Comparison of ENCODE assay signal across 15 cellular contexts in the genomic region with DNA sequence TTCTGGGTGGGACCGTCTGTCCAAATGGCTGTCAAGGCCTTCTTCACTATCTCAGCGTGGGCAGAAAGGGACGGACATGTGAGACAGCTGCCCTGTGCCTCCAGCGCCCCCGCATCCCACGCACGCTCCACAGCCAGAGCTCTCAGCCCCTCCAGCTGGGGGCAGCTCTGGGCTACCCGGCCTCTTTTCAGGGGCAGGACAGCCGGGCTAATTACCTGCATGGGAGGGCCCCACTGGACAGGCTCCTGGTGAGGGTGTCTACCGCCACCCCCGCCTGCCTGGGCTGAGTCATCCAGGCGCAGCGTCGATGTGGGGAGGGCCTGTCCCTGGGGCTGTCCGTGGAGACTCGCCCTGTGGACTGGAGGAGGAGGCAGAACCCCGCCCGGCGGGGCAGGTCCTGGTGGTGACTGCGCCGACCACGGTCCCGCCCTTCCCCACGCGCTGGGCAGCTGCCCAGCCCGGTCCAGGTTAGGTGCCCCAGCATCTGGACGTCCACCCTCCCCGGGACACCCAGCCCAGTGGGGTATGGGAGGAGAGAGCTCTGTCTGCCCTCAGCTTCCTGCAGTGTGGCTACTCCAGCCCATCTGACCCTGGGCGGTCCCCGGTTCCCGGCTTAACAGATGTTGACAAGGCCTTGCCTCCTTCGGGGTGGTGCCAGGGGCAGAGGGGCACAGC. TPM values are rescaled to one million over a fixed set of nuclear protein-coding genes. Genes with fewer than 3 reads are reported as not detected.
DNase-seq lines count a peak whose midpoint lies in the region; ATAC-seq and TF ChIP-seq lines count a peak whose summit lies in the region.
"Had no signal": no experiment of that assay in that cellular context is flagged by ENCODE, and none has a peak within 500 bp of the region (broad histone marks: within the 10 kb centered on the region; RNA-seq: fewer than 3 reads in every experiment).

No MANE protein-coding gene starts in this region.

- peaks cover 8% of the 10 kb centered on the region for H3K4me1 Mint-ChIP-seq in endothelial cell (ENCODE audit: unreplicated experiment)

- H2BK12ac ChIP-seq in mesenchymal stem cell (ENCODE audit: low read length in 2 of 2): no peak overlapping the region

- H2BK15ac ChIP-seq in mesenchymal stem cell (ENCODE audit: low read depth, poor library complexity, severe bottlenecking): no peak overlapping the region

- H2BK120ac ChIP-seq in mesenchymal stem cell (ENCODE audit: low read depth, low read length): no peak overlapping the region

- ATAC-seq in GM21367 (IDR thresholded peaks at IDR 0.05; ENCODE audit: unreplicated experiment) (no peak), GM19023 (IDR thresholded peaks at IDR 0.05; ENCODE audit: unreplicated experiment) (no peak)

- H2BK5ac ChIP-seq in mesenchymal stem cell (ENCODE audit: low read depth, low read length, poor library complexity, severe bottlenecking): no peak overlapping the region

- H3K36me3 Mint-ChIP-seq in endothelial cell (ENCODE audit: low read depth, unreplicated experiment): no peaks in the 10 kb centered on the region
- H3K36me3 Mint-ChIP-seq: activated naive CD8-positive, alpha-beta T cell; neural progenitor cell had no signal

- no peak overlapping the region for H2AK5ac ChIP-seq in mesenchymal stem cell (ENCODE audit: low read length, severe bottlenecking)

- no peak overlapping the region for H3K4ac ChIP-seq in mesenchymal stem cell (ENCODE audit: low read depth in 1 of 2, low read length in 2 of 2)

- H3K14ac ChIP-seq in mesenchymal stem cell (ENCODE audit: low read length in 2 of 2): no peak overlapping the region

- peak; percentile 35; the same call in 1 of the 2 replicates for TF ChIP-seq EP300 in Ishikawa (IDR thresholded peaks at IDR 0.05; ENCODE audit: borderline replicate concordance)

- H3K23ac ChIP-seq in mesenchymal stem cell (ENCODE audit: low read length in 2 of 2): no peak overlapping the region

- peak overlapping the region in 5 of 11 experiments; percentile 1 to 43 (median 18); a peak in 6 of 22 replicates for H3K27ac ChIP-seq in BLaER1 treated with 17β-estradiol and CSF1 and Interleukin-3, amounts not matched to agents 10 nM and 100 nM
- H3K27ac ChIP-seq in colonic mucosa: no peak overlapping the region
- H3K27ac ChIP-seq in mesenchymal stem cell (ENCODE audit: low read length, poor library complexity, severe bottlenecking): no peak overlapping the region
- H3K27ac ChIP-seq: neural progenitor cell, SK-N-MC had no signal

- peaks cover 48 to 55% (median 53%) of the 10 kb centered on the region in 11 experiments for H3K27me3 ChIP-seq in BLaER1 treated with 17β-estradiol and CSF1 and Interleukin-3, amounts not matched to agents 10 nM and 100 nM
- peaks cover 8% of the 10 kb centered on the region for H3K27me3 ChIP-seq in colonic mucosa
- peaks cover 3 to 16% of the 10 kb centered on the region in 2 experiments for H3K27me3 ChIP-seq in mesenchymal stem cell (ENCODE audit: control insufficient read depth in 1 of 2, insufficient read depth in 1 of 2, low read length in 2 of 2)

- no peaks in the 10 kb centered on the region for H3K79me1 ChIP-seq in mesenchymal stem cell (replicated peaks; ENCODE audit: low read length, poor library complexity, severe bottlenecking)

- peak; percentile 82 for DNase-seq in colonic mucosa
- DNase-seq in mesenchymal stem cell: no peak
- no peak for DNase-seq in NCI-H345 (lab: John Stamatoyannopoulos, UW)
- no peak for DNase-seq in endothelial cell (ENCODE audit: low spot score)
- DNase-seq: effector memory CD4-positive, alpha-beta T cell; GOT3; KBM-7 had no signal

- H3K4me1 ChIP-seq in BLaER1 treated with 17β-estradiol and CSF1 and Interleukin-3, amounts not matched to agents 10 nM and 100 nM: peaks cover 53 to 70% (median 63%) of the 10 kb centered on the region in 10 experiments
- peaks cover 1% of the 10 kb centered on the region for H3K4me1 ChIP-seq in colonic mucosa
- H3K4me1 ChIP-seq in mesenchymal stem cell (ENCODE audit: control insufficient read depth, insufficient read depth, low read depth, low read length): peaks cover 31% of the 10 kb centered on the region

- no peak overlapping the region for H2AFZ ChIP-seq in mesenchymal stem cell (ENCODE audit: low read depth, low read length)
- H2AFZ ChIP-seq: neural progenitor cell had no signal

- intact Hi-C loops in colonic mucosa (cut with DNase I): no loop called here

- H3K36me3 ChIP-seq in BLaER1 treated with 17β-estradiol and CSF1 and Interleukin-3, amounts not matched to agents 10 nM and 100 nM: no peaks in the 10 kb centered on the region
- H3K36me3 ChIP-seq in colonic mucosa: no peaks in the 10 kb centered on the region
- no peaks in the 10 kb centered on the region for H3K36me3 ChIP-seq in mesenchymal stem cell (ENCODE audit: control insufficient read depth in 1 of 2, insufficient read depth in 2 of 2, low read depth in 1 of 2, low read length in 2 of 2)
- H3K36me3 ChIP-seq: neural progenitor cell had no signal

- H4K20me1 ChIP-seq in BLaER1 treated with 17β-estradiol and CSF1 and Interleukin-3, amounts not matched to agents 10 nM and 100 nM: peaks cover 0 to 28% (median 5%) of the 10 kb centered on the region in 11 experiments; a peak in 11 of 22 replicates

- WGBS in mesenchymal stem cell: 85% methylated on average over 30 of the region's 32 CpGs

- no peak overlapping the region for H3K18ac ChIP-seq in mesenchymal stem cell (ENCODE audit: low read depth in 1 of 2, low read length in 2 of 2)

- peaks cover 11% of the 10 kb centered on the region for H3K27me3 Mint-ChIP-seq in endothelial cell (ENCODE audit: unreplicated experiment)
- H3K27me3 Mint-ChIP-seq: activated naive CD8-positive, alpha-beta T cell had no signal

- peak overlapping the region; percentile 71 to 91 (median 83) for H3K4me2 ChIP-seq in BLaER1 treated with 17β-estradiol and CSF1 and Interleukin-3, amounts not matched to agents 10 nM and 100 nM
- peak overlapping the region; percentile 4 for H3K4me2 ChIP-seq in mesenchymal stem cell (ENCODE audit: low read length, poor library complexity, severe bottlenecking)
- H3K4me2 ChIP-seq: neural progenitor cell had no signal

- H3K27ac Mint-ChIP-seq in endothelial cell (ENCODE audit: unreplicated experiment): no peak overlapping the region
- H3K27ac Mint-ChIP-seq: activated naive CD8-positive, alpha-beta T cell; neural progenitor cell; stimulated activated naive CD8-positive, alpha-beta T cell treated with anti-CD3 and anti-CD28 coated beads, Interleukin-15, Interleukin-2, amounts not matched to agents 100 ng/mL and 50 ng/mL, for 24 hours had no signal

- H3K4me3 ChIP-seq in BLaER1 treated with 17β-estradiol and CSF1 and Interleukin-3, amounts not matched to agents 10 nM and 100 nM: peak overlapping the region in 2 of 10 experiments; percentile 16 to 19; a peak in 2 of 20 replicates
- H3K4me3 ChIP-seq in colonic mucosa: no peak overlapping the region
- peak overlapping the region in 1 of 2 experiments; percentile 53 for H3K4me3 ChIP-seq in mesenchymal stem cell (ENCODE audit: insufficient read depth in 1 of 2, low read depth in 1 of 2, low read length in 2 of 2)
- H3K4me3 ChIP-seq: neural progenitor cell, SK-N-MC had no signal

- no peak overlapping the region for H4K91ac ChIP-seq in mesenchymal stem cell (ENCODE audit: low read length)

- no peaks in the 10 kb centered on the region for H3K9me3 ChIP-seq in BLaER1 treated with 17β-estradiol and CSF1 and Interleukin-3, amounts not matched to agents 10 nM and 100 nM (replicated peaks in 1 of 11)
- H3K9me3 ChIP-seq in colonic mucosa: no peaks in the 10 kb centered on the region
- no peaks in the 10 kb centered on the region for H3K9me3 ChIP-seq in mesenchymal stem cell (ENCODE audit: control insufficient read depth, low read length)

- H3K9me3 Mint-ChIP-seq in endothelial cell (ENCODE audit: unreplicated experiment): no peaks in the 10 kb centered on the region
- H3K9me3 Mint-ChIP-seq: neural progenitor cell; stimulated activated naive CD8-positive, alpha-beta T cell treated with anti-CD3 and anti-CD28 coated beads, Interleukin-15, Interleukin-2, amounts not matched to agents 100 ng/mL and 50 ng/mL, for 24 hours had no signal

- H3K4me3 Mint-ChIP-seq in endothelial cell (ENCODE audit: unreplicated experiment): no peak overlapping the region
- H3K4me3 Mint-ChIP-seq: activated naive CD8-positive, alpha-beta T cell; neural progenitor cell; stimulated activated naive CD8-positive, alpha-beta T cell treated with anti-CD3 and anti-CD28 coated beads, Interleukin-15, Interleukin-2, amounts not matched to agents 100 ng/mL and 50 ng/mL, for 24 hours had no signal

- TF ChIP-seq RAD21 in Ishikawa (IDR thresholded peaks at IDR 0.05; ENCODE audit: low read depth): peak; percentile 43; the same call in 1 of the 2 replicates

- TF ChIP-seq CTCF in colonic mucosa (IDR thresholded peaks at IDR 0.05) (no peak), endothelial cell (IDR thresholded peaks at IDR 0.05; ENCODE audit: unreplicated experiment) (no peak)

- peak overlapping the region in 10 of 11 experiments; percentile 3 to 60 (median 39); a peak in 14 of 22 replicates for H3K9ac ChIP-seq in BLaER1 treated with 17β-estradiol and CSF1 and Interleukin-3, amounts not matched to agents 10 nM and 100 nM
- peak overlapping the region in 1 of 2 donors; percentile 22 for H3K9ac ChIP-seq in colonic mucosa (ENCODE audit: low read depth in 2 of 2, low read length in 2 of 2)
- H3K9ac ChIP-seq in mesenchymal stem cell (ENCODE audit: low read length): peak overlapping the region; percentile 72
- H3K9ac ChIP-seq: neural progenitor cell had no signal

- no peak overlapping the region for H4K8ac ChIP-seq in mesenchymal stem cell (ENCODE audit: low read length)

TF ChIP-seq in Ishikawa, 13 proteins besides CTCF, POLR2A, EP300 and RAD21 (continues in another document):
- TF ChIP-seq TCF12 (IDR thresholded peaks at IDR 0.05; ENCODE audit: low read depth) (peak; percentile 57; the same call in 1 of the 2 replicates), EGR1 (IDR thresholded peaks at IDR 0.05) (peak; percentile 83)
- TF ChIP-seq, protein P1, sequence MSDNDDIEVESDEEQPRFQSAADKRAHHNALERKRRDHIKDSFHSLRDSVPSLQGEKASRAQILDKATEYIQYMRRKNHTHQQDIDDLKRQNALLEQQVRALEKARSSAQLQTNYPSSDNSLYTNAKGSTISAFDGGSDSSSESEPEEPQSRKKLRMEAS (IDR thresholded peaks at IDR 0.05): no peak

RNA-seq across cellular contexts. Expression of a gene that starts 5.9 kb away (rescaled TPM):
- total RNA-seq in colonic mucosa (10 to 100 TPM; 84.2 to 87.2 TPM), endothelial cell (ENCODE audit: unreplicated experiment) (5.3 TPM)
- polyA plus RNA-seq in mesenchymal stem cell (2013, experiment 1 of 2): 15.1 TPM
- 14.1 TPM for polyA plus RNA-seq in mesenchymal stem cell (2013, experiment 2 of 2)

Comparison
In these comparisons a context has a peak if more than half of its experiments do, and no peak if none do; other contexts are left out.
1. RNA of a gene that starts 5.9 kb away (total RNA-seq): 84.2 to 87.2 TPM in colonic mucosa; 5.3 TPM in endothelial cell (single experiment); every median in the first group is over 10 times any median in the second.